Comparison of ENCODE assay signal across 1 cellular context in genomic region chr17:21228111-21228510, GRCh38.
TF ChIP-seq lines count a peak whose summit lies in the region.

No MANE protein-coding gene starts in this region.

TF ChIP-seq in HepG2, 621 proteins besides CTCF, POLR2A, EP300 and RAD21:
- TF ChIP-seq ZNF619 (CRISPR knock-in tag; IDR thresholded peaks at IDR 0.05) (0 out of 2 replicates have a peak, but pooled peaks have one; percentile 13), NFATC3 (CRISPR knock-in tag; IDR thresholded peaks at IDR 0.05) (no peak), FOXA1 (IDR thresholded peaks at IDR 0.05) (no peak), FOXA1 (CRISPR knock-in tag; IDR thresholded peaks at IDR 0.05) (peak; percentile 24; the same call in 1 of the 2 replicates), ZBTB4 (CRISPR knock-in tag; IDR thresholded peaks at IDR 0.05; ENCODE audit: borderline replicate concordance) (no peak), JUN (CRISPR knock-in tag; IDR thresholded peaks at IDR 0.05) (no peak), ZNF687 (CRISPR knock-in tag; IDR thresholded peaks at IDR 0.05) (peak; percentile 62), CERS6 (CRISPR knock-in tag; IDR thresholded peaks at IDR 0.05) (no peak), IRF2 (CRISPR knock-in tag; IDR thresholded peaks at IDR 0.05) (no peak), ZNF607 (CRISPR knock-in tag; IDR thresholded peaks at IDR 0.05; ENCODE audit: borderline replicate concordance) (no peak), NFE2 (CRISPR knock-in tag; IDR thresholded peaks at IDR 0.05) (no peak), TARDBP (CRISPR knock-in tag; IDR thresholded peaks at IDR 0.05) (no peak), MLX (CRISPR knock-in tag; IDR thresholded peaks at IDR 0.05) (no peak), ZNF580 (CRISPR knock-in tag; IDR thresholded peaks at IDR 0.05; ENCODE audit: borderline replicate concordance, low read depth) (no peak), ZNF883 (CRISPR knock-in tag; IDR thresholded peaks at IDR 0.05; ENCODE audit: not compliant biosample characterization) (no peak), NFRKB (IDR thresholded peaks at IDR 0.05) (no peak)
